ENCODE assay signal across 22 cellular contexts in the genomic region with DNA sequence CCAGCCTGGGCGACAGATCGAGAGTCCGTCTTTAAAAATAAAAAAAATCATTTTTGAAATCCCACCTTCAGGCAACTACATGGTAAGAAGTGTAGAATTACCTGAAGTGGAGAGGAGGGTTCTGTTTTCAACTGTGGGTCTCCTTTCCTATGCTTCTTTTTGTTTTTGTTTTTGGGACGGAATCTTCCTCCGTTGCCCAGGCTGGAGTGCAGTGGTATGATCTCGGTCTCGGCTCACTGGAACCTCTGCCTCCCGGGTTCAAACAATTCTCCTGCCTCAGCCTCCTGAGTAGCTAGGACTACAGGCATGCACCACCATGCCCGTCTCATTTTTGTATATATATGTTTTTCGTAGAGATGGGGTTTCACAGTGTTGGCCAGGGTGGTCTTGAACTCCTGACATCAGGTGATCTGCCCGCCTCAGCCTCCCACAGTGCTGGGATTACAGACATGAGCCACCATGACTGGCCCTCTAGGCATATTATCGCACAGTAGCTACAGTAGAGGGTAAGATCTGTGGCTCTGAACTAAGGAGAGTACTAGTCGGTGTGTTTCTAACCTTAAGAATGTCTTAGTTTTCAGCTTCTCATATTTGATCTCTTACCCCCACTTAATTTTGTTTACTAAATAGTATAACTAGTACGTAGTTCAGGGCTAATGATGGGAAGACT.
"Had no signal": no experiment of that assay in that cellular context is flagged by ENCODE, and none has a peak within 500 bp of the region (broad histone marks: within the 10 kb centered on the region; RNA-seq: fewer than 3 reads in every experiment).

No MANE protein-coding gene starts in this region.

- H3K27me3 ChIP-seq: adrenal gland, cardiac muscle cell, esophagus squamous epithelium, left lung, transverse colon had no signal

- H3K4me1 Mint-ChIP-seq: activated B cell treated with CpG ODN at 0.5 μM for 24 hours, memory B cell had no signal

- H3K27ac Mint-ChIP-seq: activated B cell treated with CpG ODN at 0.5 μM for 24 hours; activated naive CD4-positive, alpha-beta T cell treated with anti-CD3 and anti-CD28 coated beads, Interleukin-2, amount 10 ng/mL, durations not matched to agents 7 days and 5 days; activated T-helper 2 cell treated with anti-CD3 and anti-CD28 coated beads, Interferon-gamma antibody, Interleukin-2, Interleukin-4, amounts not matched to agents 10 μg/mL and 5 μg/mL and 100 μg/mL, durations not matched to agents 14 hours and 24 hours and 36 hours; memory B cell had no signal

- H3K27ac ChIP-seq: adrenal gland, esophagus squamous epithelium, left lung, transverse colon had no signal

- H3K4me3 Mint-ChIP-seq: activated B cell treated with CpG ODN at 0.5 μM for 24 hours; activated naive CD4-positive, alpha-beta T cell treated with anti-CD3 and anti-CD28 coated beads, Interleukin-2, amount 10 ng/mL, durations not matched to agents 7 days and 5 days; memory B cell; natural killer cell had no signal

- H3K4me3 ChIP-seq: adrenal gland, cardiac muscle cell, esophagus squamous epithelium, left lung, transverse colon had no signal

- H3K27me3 Mint-ChIP-seq: activated B cell treated with CpG ODN at 0.5 μM for 24 hours; activated naive CD4-positive, alpha-beta T cell treated with anti-CD3 and anti-CD28 coated beads, Interleukin-2, amount 10 ng/mL, durations not matched to agents 7 days and 5 days; memory B cell; progenitor cell of endocrine pancreas had no signal

- H3K9me3 ChIP-seq: adrenal gland, esophagus squamous epithelium, left lung, transverse colon had no signal

- DNase-seq: activated B cell treated with CpG ODN at 0.5 μM for 24 hours; activated CD4-positive, alpha-beta T cell treated with anti-CD3 and anti-CD28 coated beads, Interleukin-2, amount 50 U/mL, for 1 hour; activated naive CD4-positive, alpha-beta T cell treated with anti-CD3 and anti-CD28 coated beads, Interleukin-2, amount 10 ng/mL, durations not matched to agents 7 days and 5 days; adrenal gland; esophagus squamous epithelium; hypothalamus; kidney; left lung; natural killer cell; nucleus accumbens; right cardiac atrium; small intestine; stimulated activated CD4-positive, alpha-beta T cell treated with anti-CD3 and anti-CD28 coated beads, Interleukin-4, amount 100 ng/mL, for 24 hours; stimulated activated naive CD4-positive, alpha-beta T cell treated with Interleukin-2 at 50 U/mL for 16 hours; SW 1271; transverse colon had no signal

- ATAC-seq: left lung, natural killer cell had no signal

- FAIRE-seq: colon, kidney, small intestine, TTC549 had no signal

- H3K4me1 ChIP-seq: adrenal gland, esophagus squamous epithelium, left lung had no signal

- H3K9me3 Mint-ChIP-seq: activated B cell treated with CpG ODN at 0.5 μM for 24 hours; activated naive CD4-positive, alpha-beta T cell treated with anti-CD3 and anti-CD28 coated beads, Interleukin-2, amount 10 ng/mL, durations not matched to agents 7 days and 5 days; activated T-helper 2 cell treated with anti-CD3 and anti-CD28 coated beads, Interferon-gamma antibody, Interleukin-2, Interleukin-4, amounts not matched to agents 10 μg/mL and 5 μg/mL and 100 μg/mL, durations not matched to agents 14 hours and 24 hours and 36 hours; memory B cell; natural killer cell had no signal
